In the genomic region with DNA sequence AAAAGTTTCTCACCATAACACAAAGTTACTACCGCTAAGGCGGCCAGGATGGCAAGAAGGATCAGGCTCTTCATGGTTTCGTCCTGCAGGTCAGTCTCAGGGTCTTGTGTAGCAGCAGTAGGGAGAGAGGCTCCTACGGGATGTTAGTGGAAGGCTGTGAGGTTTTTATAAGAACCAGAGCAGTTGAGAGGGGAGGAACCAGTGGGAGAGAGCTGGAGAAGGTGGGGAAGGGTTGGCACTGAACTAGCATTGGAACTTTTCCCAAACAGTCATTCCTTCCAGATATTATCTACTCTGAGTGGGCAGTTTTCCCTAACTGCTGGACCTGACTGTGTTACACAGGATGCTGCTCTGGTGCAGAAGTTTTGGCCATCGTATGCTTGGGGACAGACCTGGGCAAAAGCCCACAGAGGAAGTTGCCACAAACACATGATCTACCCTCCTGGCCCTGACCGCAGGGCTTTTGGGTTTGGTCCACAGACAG, we compare ENCODE assay signal across 8 cellular contexts. TPM values are rescaled to one million over a fixed set of nuclear protein-coding genes. Genes with fewer than 3 reads are reported as not detected.
A peak's percentile ranks its signal among the peaks of the same experiment; 100 is the strongest.
DNase-seq lines count a peak whose midpoint lies in the region; ATAC-seq, FAIRE-seq and TF ChIP-seq lines count a peak whose summit lies in the region.

MGP (minus strand) TSS at position 137 of the 484 bp plus-strand sequence; CDS start at position 74, 63 bp downstream.

- POLR2A ChIA-PET in A549 (lab: Yijun Ruan, JAX): no interaction called here

- H3K4me2 ChIP-seq in A549: peak within 1 kb of the TSS; percentile 17; the same call in 1 of the 3 replicates

- TF ChIP-seq POLR2A in A549 (IDR thresholded peaks at IDR 0.05; ENCODE audit: low read length): no peak

- no peak for TF ChIP-seq RAD21 in A549 (conservative IDR thresholded peaks at IDR 0.05 in 1 of 2, IDR thresholded peaks at IDR 0.05 in 1 of 2)

- DNase-seq in A549 (ENCODE audit: low read depth in 1 of 2, low spot score in 1 of 2) (no peak), M059J (ENCODE audit: low read depth) (peak; percentile 86), dedifferentiated amniotic fluid mesenchymal stem cell (ENCODE audit: extremely low spot score) (peak; percentile 63), NCI-H128 (lab: John Stamatoyannopoulos, UW; ENCODE audit: unreplicated experiment) (no peak), NCI-H69 (lab: John Stamatoyannopoulos, UW) (no peak), RKO (ENCODE audit: low spot score) (no peak)

- H3K27ac ChIP-seq in A549 (no peak within 1 kb of the TSS), muscle layer of colon (ENCODE audit: low read depth, low read length) (peak within 1 kb of the TSS; percentile 76)

- no peak within 1 kb of the TSS for H3K4me3 ChIP-seq in A549
- peak within 1 kb of the TSS; percentile 6 to 55 for H3K4me3 ChIP-seq in muscle layer of colon (ENCODE audit: low read depth in 1 of 2, low read length in 2 of 2)

- no peak for TF ChIP-seq EP300 in A549 (IDR thresholded peaks at IDR 0.05)

- CTCF ChIA-PET in A549 (lab: Yijun Ruan, JAX): no interaction called here

- ATAC-seq in A549: peak in 1 of 2 experiments; percentile 27; a peak in 3 of 6 replicates
- no peak for ATAC-seq in HG03460 (IDR thresholded peaks at IDR 0.05; ENCODE audit: unreplicated experiment)

- 62% methylated on average over 6 of the region's 6 CpGs for WGBS in A549 (ENCODE audit: missing lambda C conversion rate)

- H3K27me3 ChIP-seq in muscle layer of colon (ENCODE audit: control insufficient read depth in 1 of 2, insufficient read depth in 2 of 2, low read length in 2 of 2): no peaks in the 10 kb centered on the region

- H3K36me3 ChIP-seq in muscle layer of colon (ENCODE audit: insufficient read depth, low read length): peaks cover 14% of the 10 kb centered on the region

- FAIRE-seq in A549 (lab: Jason Lieb, UNC): no peak

- no peak for TF ChIP-seq CTCF in A549 (IDR thresholded peaks at IDR 0.05)

- H3K9me3 ChIP-seq in A549 (no peaks in the 10 kb centered on the region), muscle layer of colon (ENCODE audit: low read length) (no peaks in the 10 kb centered on the region)

- H3K4me1 ChIP-seq in A549 (peaks cover 4% of the 10 kb centered on the region; the same call in 2 of the 3 replicates), muscle layer of colon (ENCODE audit: insufficient read depth, low read length) (peaks cover 18% of the 10 kb centered on the region)

- peak within 1 kb of the TSS; percentile 62 for H3K9ac ChIP-seq in muscle layer of colon (ENCODE audit: low read length)

TF ChIP-seq in A549, 52 proteins besides CTCF, POLR2A, EP300 and RAD21:
- no peak for TF ChIP-seq ZNF302 (CRISPR knock-in tag; IDR thresholded peaks at IDR 0.05)
- TF ChIP-seq, protein P1, sequence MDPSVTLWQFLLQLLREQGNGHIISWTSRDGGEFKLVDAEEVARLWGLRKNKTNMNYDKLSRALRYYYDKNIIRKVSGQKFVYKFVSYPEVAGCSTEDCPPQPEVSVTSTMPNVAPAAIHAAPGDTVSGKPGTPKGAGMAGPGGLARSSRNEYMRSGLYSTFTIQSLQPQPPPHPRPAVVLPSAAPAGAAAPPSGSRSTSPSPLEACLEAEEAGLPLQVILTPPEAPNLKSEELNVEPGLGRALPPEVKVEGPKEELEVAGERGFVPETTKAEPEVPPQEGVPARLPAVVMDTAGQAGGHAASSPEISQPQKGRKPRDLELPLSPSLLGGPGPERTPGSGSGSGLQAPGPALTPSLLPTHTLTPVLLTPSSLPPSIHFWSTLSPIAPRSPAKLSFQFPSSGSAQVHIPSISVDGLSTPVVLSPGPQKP (IDR thresholded peaks at IDR 0.05; ENCODE audit: low read depth, low read length): no peak

RNA-seq across cellular contexts. Expression of gene MGP, which starts in this region (rescaled TPM):
- polyA plus RNA-seq in A549 (2011; rRNA removed) (0.16 and 0.21 TPM in 2 replicates), A549 (2017; fragmentation: RNase III; extraction: RNeasy Plus Mini Kit Qiagen cat#74134 plus additional on column Dnase treatment) (0.10 to 0.30 TPM (median 0.11 TPM) in 3 replicates)
- polyA plus RNA-seq in A549 (2012; cell fraction: cytosol; rRNA removed): not detected in 2 replicates
- not detected in 2 replicates for polyA plus RNA-seq in A549 (2012; cell fraction: nucleus; rRNA removed)
- not detected in 2 replicates for polyA minus RNA-seq in A549 (2011; rRNA and poly(A)+ RNA removed)
- 12.6 and 15.5 TPM in 2 replicates for total RNA-seq in M059J (2014; rRNA removed; shearing (Covaris generic))

Comparison
In these comparisons a context has a peak if more than half of its experiments do, and no peak if none do; other contexts are left out.
1. DNase-seq: peak in M059J (single experiment) and dedifferentiated amniotic fluid mesenchymal stem cell (single experiment); none in A549 (0 of 2), NCI-H128 (single experiment), NCI-H69 (single experiment) and RKO (single experiment).